ENCODE assay signal across 2 cellular contexts in genomic region chr20:10619427-10619826, GRCh38.
TF ChIP-seq lines count a peak whose summit lies in the region.

No MANE protein-coding gene starts in this region.

TF ChIP-seq in endothelial cell of umbilical vein, 7 proteins besides CTCF, POLR2A, EP300 and RAD21 (continued from another document):
- peak; percentile 27 for TF ChIP-seq JUN (IDR thresholded peaks at IDR 0.05; ENCODE audit: borderline replicate concordance, insufficient read depth, insufficient read length, low read depth)

TF ChIP-seq in neural cell, 6 proteins besides CTCF, POLR2A, EP300 and RAD21 (continued from another document):
- TF ChIP-seq, protein P1, sequence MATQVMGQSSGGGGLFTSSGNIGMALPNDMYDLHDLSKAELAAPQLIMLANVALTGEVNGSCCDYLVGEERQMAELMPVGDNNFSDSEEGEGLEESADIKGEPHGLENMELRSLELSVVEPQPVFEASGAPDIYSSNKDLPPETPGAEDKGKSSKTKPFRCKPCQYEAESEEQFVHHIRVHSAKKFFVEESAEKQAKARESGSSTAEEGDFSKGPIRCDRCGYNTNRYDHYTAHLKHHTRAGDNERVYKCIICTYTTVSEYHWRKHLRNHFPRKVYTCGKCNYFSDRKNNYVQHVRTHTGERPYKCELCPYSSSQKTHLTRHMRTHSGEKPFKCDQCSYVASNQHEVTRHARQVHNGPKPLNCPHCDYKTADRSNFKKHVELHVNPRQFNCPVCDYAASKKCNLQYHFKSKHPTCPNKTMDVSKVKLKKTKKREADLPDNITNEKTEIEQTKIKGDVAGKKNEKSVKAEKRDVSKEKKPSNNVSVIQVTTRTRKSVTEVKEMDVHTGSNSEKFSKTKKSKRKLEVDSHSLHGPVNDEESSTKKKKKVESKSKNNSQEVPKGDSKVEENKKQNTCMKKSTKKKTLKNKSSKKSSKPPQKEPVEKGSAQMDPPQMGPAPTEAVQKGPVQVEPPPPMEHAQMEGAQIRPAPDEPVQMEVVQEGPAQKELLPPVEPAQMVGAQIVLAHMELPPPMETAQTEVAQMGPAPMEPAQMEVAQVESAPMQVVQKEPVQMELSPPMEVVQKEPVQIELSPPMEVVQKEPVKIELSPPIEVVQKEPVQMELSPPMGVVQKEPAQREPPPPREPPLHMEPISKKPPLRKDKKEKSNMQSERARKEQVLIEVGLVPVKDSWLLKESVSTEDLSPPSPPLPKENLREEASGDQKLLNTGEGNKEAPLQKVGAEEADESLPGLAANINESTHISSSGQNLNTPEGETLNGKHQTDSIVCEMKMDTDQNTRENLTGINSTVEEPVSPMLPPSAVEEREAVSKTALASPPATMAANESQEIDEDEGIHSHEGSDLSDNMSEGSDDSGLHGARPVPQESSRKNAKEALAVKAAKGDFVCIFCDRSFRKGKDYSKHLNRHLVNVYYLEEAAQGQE (IDR thresholded peaks at IDR 0.05; ENCODE audit: borderline replicate concordance) = peak; percentile 48
